ENCODE assay signal across 19 cellular contexts in genomic region chr2:179536185-179536584, GRCh38.
"Had no signal": no experiment of that assay in that cellular context is flagged by ENCODE, and none has a peak within 500 bp of the region (broad histone marks: within the 10 kb centered on the region; RNA-seq: fewer than 3 reads in every experiment).

No MANE protein-coding gene starts in this region.

- H3K27ac ChIP-seq: skin epidermis, VCaP had no signal

- H3K4me3 Mint-ChIP-seq: activated naive CD4-positive, alpha-beta T cell treated with anti-CD3 and anti-CD28 coated beads, Interleukin-2, amount 10 ng/mL, durations not matched to agents 7 days and 5 days; central memory CD8-positive, alpha-beta T cell; nephron; T-cell had no signal

- DNase-seq: activated CD4-positive, alpha-beta T cell treated with anti-CD3 and anti-CD28 coated beads for 1 hour; activated CD4-positive, alpha-beta T cell treated with anti-CD3 and anti-CD28 coated beads, Interleukin-2, amount 50 U/mL, for 48 hours; activated naive CD4-positive, alpha-beta T cell treated with anti-CD3 and anti-CD28 coated beads, Interleukin-2, amount 10 ng/mL, durations not matched to agents 7 days and 5 days; activated T-cell treated with anti-CD3 and anti-CD28 coated beads, Interleukin-2, amount 50 U/mL, for 1 hour; effector memory CD4-positive, alpha-beta T cell; hippocampal formation; mesendoderm; nucleus accumbens; posterior cingulate gyrus; stimulated activated CD4-positive, alpha-beta T cell treated with anti-CD3 and anti-CD28 coated beads, Interleukin-15, amount 100 ng/mL, for 24 hours; stimulated activated CD4-positive, alpha-beta T cell treated with anti-CD3 and anti-CD28 coated beads, Interleukin-4, amount 100 ng/mL, for 1 hour; stimulated activated naive CD4-positive, alpha-beta T cell; T-cell; trophoblast cell had no signal

- H3K4me1 Mint-ChIP-seq: activated naive CD4-positive, alpha-beta T cell treated with anti-CD3 and anti-CD28 coated beads, Interleukin-2, amount 10 ng/mL, durations not matched to agents 7 days and 5 days; central memory CD8-positive, alpha-beta T cell; nephron; T-cell had no signal

- H3K4me3 ChIP-seq: skin epidermis had no signal

- H3K36me3 Mint-ChIP-seq: activated naive CD4-positive, alpha-beta T cell treated with anti-CD3 and anti-CD28 coated beads, Interleukin-2, amount 10 ng/mL, durations not matched to agents 7 days and 5 days; T-cell had no signal

- H3K27ac Mint-ChIP-seq: activated naive CD4-positive, alpha-beta T cell treated with anti-CD3 and anti-CD28 coated beads, Interleukin-2, amount 10 ng/mL, durations not matched to agents 7 days and 5 days; activated T-helper 2 cell treated with anti-CD3 and anti-CD28 coated beads, Interferon-gamma antibody, Interleukin-2, Interleukin-4, amounts not matched to agents 10 μg/mL and 5 μg/mL and 100 μg/mL, durations not matched to agents 14 hours and 24 hours and 36 hours; nephron; T-cell had no signal

- H3K27me3 Mint-ChIP-seq: activated naive CD4-positive, alpha-beta T cell treated with anti-CD3 and anti-CD28 coated beads, Interleukin-2, amount 10 ng/mL, durations not matched to agents 7 days and 5 days; central memory CD8-positive, alpha-beta T cell; T-cell had no signal

- H3K9me3 Mint-ChIP-seq: activated T-helper 2 cell treated with anti-CD3 and anti-CD28 coated beads, Interferon-gamma antibody, Interleukin-2, Interleukin-4, amounts not matched to agents 10 μg/mL and 5 μg/mL and 100 μg/mL, durations not matched to agents 14 hours and 24 hours and 36 hours; nephron had no signal

- ATAC-seq: T-cell had no signal
